Comparison of ENCODE assay signal across 16 cellular contexts in the genomic region with DNA sequence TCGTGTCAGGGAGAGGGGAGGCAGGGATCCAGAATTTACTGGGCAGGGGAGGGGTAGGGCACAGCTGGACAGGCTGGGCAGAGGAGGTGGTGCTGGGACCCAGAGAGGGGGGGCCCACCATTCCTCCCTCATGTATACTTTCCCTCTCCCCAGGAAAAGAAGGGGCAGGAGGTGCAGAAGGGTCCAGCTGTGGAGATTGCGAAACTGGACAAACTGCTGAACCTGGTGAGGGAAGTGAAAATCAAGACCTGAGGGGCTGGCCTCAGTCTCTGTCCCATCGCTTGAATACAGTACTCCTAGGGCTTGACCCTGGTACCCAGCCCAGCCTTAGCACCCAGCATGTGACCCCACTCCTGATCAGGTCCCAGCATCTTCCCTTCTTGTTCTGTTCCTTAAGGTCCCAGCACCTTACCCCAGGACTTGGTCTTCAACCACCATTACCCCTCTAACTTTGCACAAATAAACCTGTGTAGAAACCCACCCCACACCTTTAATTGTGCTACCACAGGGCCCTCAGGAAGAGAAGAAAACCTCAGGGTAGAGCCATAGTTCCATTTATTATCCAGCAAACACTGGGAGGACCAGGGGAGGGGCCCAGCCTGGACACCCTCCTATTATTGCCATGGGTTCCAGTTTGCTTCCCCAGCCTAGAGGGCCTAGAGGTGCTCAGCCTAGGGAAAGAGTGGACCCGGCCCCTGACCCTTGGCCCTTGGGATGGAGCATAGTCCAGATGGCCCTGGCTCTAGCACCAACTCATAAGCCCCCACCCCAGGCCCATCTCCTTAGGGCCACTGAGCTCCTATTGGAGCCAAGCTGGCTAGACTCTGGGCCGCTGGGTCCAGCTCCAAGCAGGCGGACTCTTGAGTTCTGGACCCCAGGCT. TPM values are rescaled to one million over a fixed set of nuclear protein-coding genes. Genes with fewer than 3 reads are reported as not detected.
"Had no signal": no experiment of that assay in that cellular context is flagged by ENCODE, and none has a peak within 500 bp of the region (broad histone marks: within the 10 kb centered on the region; RNA-seq: fewer than 3 reads in every experiment).

No MANE protein-coding gene starts in this region.

- H3K27me3 ChIP-seq: ascending aorta, colonic mucosa, ovary had no signal

- H3K9me3 Mint-ChIP-seq: activated T-cell treated with anti-CD3 and anti-CD28 coated beads, Interleukin-2, amount 50 U/mL, for 4 hours; natural killer cell; T-cell had no signal

- H3K27ac Mint-ChIP-seq: natural killer cell had no signal

- ATAC-seq: activated T-cell treated with anti-CD3 and anti-CD28 coated beads, Interleukin-2, amount 50 U/mL, for 4 hours; heart left ventricle; mucosa of descending colon; natural killer cell; T-cell had no signal

- H3K4me3 Mint-ChIP-seq: activated T-cell treated with anti-CD3 and anti-CD28 coated beads, Interleukin-2, amount 50 U/mL, for 4 hours; natural killer cell had no signal

- H3K9me3 ChIP-seq: ascending aorta, colonic mucosa, heart left ventricle, mucosa of descending colon, ovary, stomach had no signal

- H3K27ac ChIP-seq: ascending aorta, colonic mucosa, heart left ventricle, ovary, stomach had no signal

- H3K36me3 Mint-ChIP-seq: natural killer cell, T-cell had no signal

- H3K4me3 ChIP-seq: ascending aorta, colonic mucosa, heart left ventricle, mucosa of descending colon, ovary, stomach had no signal

- H3K36me3 ChIP-seq: ascending aorta, colonic mucosa, heart left ventricle, ovary, stomach had no signal

- DNase-seq: activated CD4-positive, CD25-positive, alpha-beta regulatory T cell; activated T-cell treated with anti-CD3 and anti-CD28 coated beads, Interleukin-2, amount 50 U/mL, for 4 hours; colonic mucosa; effector CD4-positive, alpha-beta T cell; foreskin melanocyte; heart left ventricle; mammary epithelial cell; mucosa of descending colon; natural killer cell; ovary; stimulated activated CD4-positive, alpha-beta T cell treated with anti-CD3 and anti-CD28 coated beads, Interleukin-15, amount 100 ng/mL, for 24 hours; stimulated activated CD4-positive, alpha-beta T cell treated with anti-CD3 and anti-CD28 coated beads, Interleukin-4, amount 100 ng/mL, for 4 hours; stomach had no signal

RNA-seq across cellular contexts. Expression of gene ENHO, which starts 2.0 kb away (rescaled TPM):
- total RNA-seq: activated T-cell treated with anti-CD3 and anti-CD28 coated beads, Interleukin-2, amount 50 U/mL, for 4 hours; ascending aorta; bronchial epithelial cell had no signal
